Comparison of ENCODE assay signal across 24 cellular contexts in the genomic region with DNA sequence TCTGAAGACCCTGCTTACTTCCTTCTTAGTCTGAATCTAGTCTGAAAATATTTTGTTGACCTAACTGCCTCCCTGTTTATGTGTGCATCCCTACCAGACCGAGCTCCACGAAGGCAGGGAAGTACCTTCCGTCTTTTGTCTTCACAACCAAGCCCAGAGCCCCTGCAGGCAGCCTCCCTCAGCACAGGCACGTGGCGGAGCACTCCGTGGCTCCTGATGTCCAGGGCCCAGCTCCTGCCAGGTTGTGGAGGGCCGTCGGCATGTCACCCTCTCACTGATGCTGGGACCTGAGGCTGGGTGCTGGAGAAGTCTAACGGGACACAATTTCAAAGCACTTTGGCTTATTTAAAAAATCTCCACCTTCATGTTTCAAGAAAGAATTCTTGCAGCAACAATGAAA.
"Had no signal": no experiment of that assay in that cellular context is flagged by ENCODE, and none has a peak within 500 bp of the region (broad histone marks: within the 10 kb centered on the region; RNA-seq: fewer than 3 reads in every experiment).

No MANE protein-coding gene starts in this region.

- H3K27me3 Mint-ChIP-seq: activated CD4-positive, alpha-beta T cell treated with anti-CD3 and anti-CD28 coated beads for 36 hours; activated naive CD4-positive, alpha-beta T cell treated with anti-CD3 and anti-CD28 coated beads, Interleukin-2, amount 50 U/mL, for 24 hours; effector memory CD8-positive, alpha-beta T cell; naive thymus-derived CD8-positive, alpha-beta T cell had no signal

- ATAC-seq: activated CD4-positive, alpha-beta T cell treated with anti-CD3 and anti-CD28 coated beads for 36 hours; activated CD8-positive, alpha-beta T cell treated with anti-CD3 and anti-CD28 coated beads, Interleukin-2, amount 10 ng/mL, durations not matched to agents 7 days and 5 days; body of pancreas; effector memory CD8-positive, alpha-beta T cell; left cardiac atrium; naive thymus-derived CD8-positive, alpha-beta T cell; right lobe of liver; upper lobe of right lung; WTC11 had no signal

- H3K9me3 Mint-ChIP-seq: activated naive CD4-positive, alpha-beta T cell treated with anti-CD3 and anti-CD28 coated beads, Interleukin-2, amount 50 U/mL, for 24 hours; effector memory CD8-positive, alpha-beta T cell; naive thymus-derived CD8-positive, alpha-beta T cell had no signal

- H3K27ac Mint-ChIP-seq: activated CD4-positive, alpha-beta T cell treated with anti-CD3 and anti-CD28 coated beads for 36 hours; activated CD8-positive, alpha-beta T cell treated with anti-CD3 and anti-CD28 coated beads, Interleukin-2, amount 10 ng/mL, durations not matched to agents 7 days and 5 days; WTC11 had no signal

- H3K4me3 Mint-ChIP-seq: activated CD4-positive, alpha-beta T cell treated with anti-CD3 and anti-CD28 coated beads for 36 hours; activated CD8-positive, alpha-beta T cell treated with anti-CD3 and anti-CD28 coated beads, Interleukin-2, amount 10 ng/mL, durations not matched to agents 7 days and 5 days; activated naive CD4-positive, alpha-beta T cell treated with anti-CD3 and anti-CD28 coated beads, Interleukin-2, amount 50 U/mL, for 24 hours; effector memory CD8-positive, alpha-beta T cell; naive thymus-derived CD8-positive, alpha-beta T cell; WTC11 had no signal

- H3K4me1 Mint-ChIP-seq: activated CD4-positive, alpha-beta T cell treated with anti-CD3 and anti-CD28 coated beads for 36 hours; activated naive CD4-positive, alpha-beta T cell treated with anti-CD3 and anti-CD28 coated beads, Interleukin-2, amount 50 U/mL, for 24 hours; WTC11 had no signal

- DNase-seq: activated CD4-positive, alpha-beta T cell treated with anti-CD3 and anti-CD28 coated beads for 36 hours; activated CD8-positive, alpha-beta T cell treated with anti-CD3 and anti-CD28 coated beads, Interleukin-2, amount 10 ng/mL, durations not matched to agents 7 days and 5 days; activated gamma-delta T cell treated with Interleukin-2 at 50 U/mL for 16 hours; adrenal gland; aorta; body of pancreas; cerebellar nuclear complex; effector memory CD8-positive, alpha-beta T cell; hippocampal formation; left cardiac atrium; mammary epithelial cell; midbrain; naive thymus-derived CD8-positive, alpha-beta T cell; posterior cingulate gyrus; right lobe of liver; SK-N-SH; stimulated activated CD4-positive, alpha-beta T cell treated with anti-CD3 and anti-CD28 coated beads, Interleukin-12 subunit alpha, Interleukin-12 subunit beta, amount 100 ng/mL, for 4 hours; stimulated activated CD4-positive, alpha-beta T cell treated with anti-CD3 and anti-CD28 coated beads, Interleukin-4, amount 100 ng/mL, for 1 hour; stomach; T-helper 2 cell; tibial artery; upper lobe of right lung had no signal
